ENCODE assay signal across 33 cellular contexts in genomic region chr3:156657440-156657839, GRCh38.
"Had no signal": no experiment of that assay in that cellular context is flagged by ENCODE, and none has a peak within 500 bp of the region (broad histone marks: within the 10 kb centered on the region; RNA-seq: fewer than 3 reads in every experiment).

No MANE protein-coding gene starts in this region.

- H3K36me3 ChIP-seq: MG63 had no signal

- H3K9me3 ChIP-seq: MG63 had no signal

- H3K27me3 ChIP-seq: MG63 had no signal

- DNase-seq: Karpas-422, Kasumi-1, MG63, MV-4-11, NCI-H1048, NCI-H1092, NCI-H1092 treated with DMSO at 0.1 percent for 48 hours, NCI-H1105, NCI-H1105 treated with DMSO at 0.1 percent for 48 hours, NCI-H1417, NCI-H1417 treated with DMSO at 0.1 percent for 48 hours, NCI-H1436, NCI-H1436 treated with DMSO at 0.1 percent for 48 hours, NCI-H146, NCI-H1694, NCI-H1694 treated with DMSO at 0.1 percent for 48 hours, NCI-H187, NCI-H187 treated with DMSO at 0.1 percent for 48 hours, NCI-H1930, NCI-H2029, NCI-H2029 treated with DMSO at 0.1 percent for 48 hours, NCI-H2081, NCI-H2081 treated with DMSO at 0.1 percent for 48 hours, NCI-H2107, NCI-H2171, NCI-H2171 treated with DMSO at 0.1 percent for 48 hours, NCI-H2227 treated with DMSO at 0.1 percent for 48 hours, NCI-H226, NCI-H345, NCI-H446, NCI-H446 treated with DMSO at 0.1 percent for 48 hours, NCI-H510A, NCI-H510A treated with DMSO at 0.1 percent for 48 hours had no signal

- H3K4me3 ChIP-seq: MG63 had no signal
